18 cellular contexts compared by ENCODE assay signal in genomic region chr7:36430171-36430570, GRCh38. TPM values are rescaled to one million over a fixed set of nuclear protein-coding genes. Genes with fewer than 3 reads are reported as not detected.
DNase-seq lines count a peak whose midpoint lies in the region; ATAC-seq, FAIRE-seq and TF ChIP-seq lines count a peak whose summit lies in the region.
"Had no signal": no experiment of that assay in that cellular context is flagged by ENCODE, and none has a peak within 500 bp of the region (broad histone marks: within the 10 kb centered on the region; RNA-seq: fewer than 3 reads in every experiment).

No MANE protein-coding gene starts in this region.

- no peak for TF ChIP-seq EP300 in HepG2 (IDR thresholded peaks at IDR 0.05; ENCODE audit: low read depth in 2 of 2, low read length in 2 of 2)
- TF ChIP-seq EP300 in HepG2 (CRISPR knock-in tag; IDR thresholded peaks at IDR 0.05; ENCODE audit: borderline replicate concordance), result no peak

- no peak overlapping the region for H2AFZ ChIP-seq in HepG2 (ENCODE audit: low read length)

- no peaks in the 10 kb centered on the region for H3K27me3 Mint-ChIP-seq in HFFc6 (ENCODE audit: insufficient read depth)
- no peaks in the 10 kb centered on the region for H3K27me3 Mint-ChIP-seq in activated CD4-positive, alpha-beta T cell treated with anti-CD3 and anti-CD28 coated beads, Interleukin-2, amount 10 ng/mL, durations not matched to agents 7 days and 5 days
- H3K27me3 Mint-ChIP-seq in CD4-positive, alpha-beta T cell, result no peaks in the 10 kb centered on the region
- no peaks in the 10 kb centered on the region for H3K27me3 Mint-ChIP-seq in effector memory CD8-positive, alpha-beta T cell
- H3K27me3 Mint-ChIP-seq: CD4-positive, CD25-positive, alpha-beta regulatory T cell had no signal

- H3K4me3 ChIP-seq in fibroblast of the aortic adventitia (ENCODE audit: low read depth, low read length), result no peak overlapping the region
- no peak overlapping the region for H3K4me3 ChIP-seq in HepG2 (replicated peaks in 1 of 3; ENCODE audit: insufficient read depth in 1 of 3, low read depth in 2 of 3, low read length in 3 of 3)
- H3K4me3 ChIP-seq: MG63 had no signal

- TF ChIP-seq POLR2A in HepG2 (IDR thresholded peaks at IDR 0.05; ENCODE audit: insufficient read depth in 1 of 2, low read depth in 2 of 2, low read length in 2 of 2), result no peak

- POLR2A ChIA-PET in HepG2 (lab: Yijun Ruan, JAX), result no interaction called here
- POLR2A ChIA-PET in activated CD4-positive, alpha-beta T cell treated with anti-CD3 and anti-CD28 coated beads, Interleukin-2, amount 10 ng/mL, durations not matched to agents 7 days and 5 days (lab: Charles Lee), result no interaction called here
- POLR2A ChIA-PET in CD4-positive, alpha-beta T cell (lab: Charles Lee), result no interaction called here

- no peaks in the 10 kb centered on the region for H3K4me1 ChIP-seq in HepG2 (ENCODE audit: insufficient read depth, low read length)

- ATAC-seq in SK-N-SH treated with all-trans-retinoic acid at 6 μM for 48 hours (peak; percentile 39; the same call in 2 of the 3 replicates), HepG2 (no peak)
- ATAC-seq in CD4-positive, alpha-beta T cell (ENCODE audit: poor library complexity), result no peak
- ATAC-seq in effector memory CD8-positive, alpha-beta T cell (replicated peaks), result no peak
- ATAC-seq: Panc1 had no signal

- no peaks in the 10 kb centered on the region; the same call in 1 of the 2 replicates for H3K9me3 Mint-ChIP-seq in HFFc6
- peaks cover 10% of the 10 kb centered on the region for H3K9me3 Mint-ChIP-seq in activated CD4-positive, alpha-beta T cell treated with anti-CD3 and anti-CD28 coated beads, Interleukin-2, amount 10 ng/mL, durations not matched to agents 7 days and 5 days
- H3K9me3 Mint-ChIP-seq in CD4-positive, alpha-beta T cell, result peaks cover 2% of the 10 kb centered on the region
- H3K9me3 Mint-ChIP-seq in effector memory CD8-positive, alpha-beta T cell, result no peaks in the 10 kb centered on the region

- H3K27ac ChIP-seq in HepG2 (ENCODE audit: extremely low read length, insufficient read depth, low read length), result no peak overlapping the region
- H3K27ac ChIP-seq in CD4-positive, alpha-beta T cell (ENCODE audit: low read depth, low read length), result no peak overlapping the region

- no peaks in the 10 kb centered on the region for H3K79me2 ChIP-seq in HepG2 (ENCODE audit: insufficient read depth, low read length)

- H3K4me1 Mint-ChIP-seq in HFFc6 (ENCODE audit: low read depth), result peaks cover 23% of the 10 kb centered on the region
- peaks cover 4% of the 10 kb centered on the region for H3K4me1 Mint-ChIP-seq in activated CD4-positive, alpha-beta T cell treated with anti-CD3 and anti-CD28 coated beads, Interleukin-2, amount 10 ng/mL, durations not matched to agents 7 days and 5 days
- no peaks in the 10 kb centered on the region for H3K4me1 Mint-ChIP-seq in CD4-positive, alpha-beta T cell (ENCODE audit: low read depth)
- H3K4me1 Mint-ChIP-seq in effector memory CD8-positive, alpha-beta T cell (ENCODE audit: low read depth in 2 of 2), result peaks cover 2 to 5% of the 10 kb centered on the region in 2 donors

- no peak for TF ChIP-seq CTCF in HFFc6 (IDR thresholded peaks at IDR 0.05)
- TF ChIP-seq CTCF in fibroblast of the aortic adventitia (IDR thresholded peaks at IDR 0.05; ENCODE audit: insufficient read depth, low read length), result no peak
- no peak for TF ChIP-seq CTCF in HepG2 (CRISPR knock-in tag; IDR thresholded peaks at IDR 0.05)
- no peak for TF ChIP-seq CTCF in CD4-positive, alpha-beta T cell (IDR thresholded peaks at IDR 0.05)

- no peak overlapping the region for H3K4me3 Mint-ChIP-seq in HFFc6
- no peak overlapping the region for H3K4me3 Mint-ChIP-seq in activated CD4-positive, alpha-beta T cell treated with anti-CD3 and anti-CD28 coated beads, Interleukin-2, amount 10 ng/mL, durations not matched to agents 7 days and 5 days
- H3K4me3 Mint-ChIP-seq in CD4-positive, alpha-beta T cell, result no peak overlapping the region
- H3K4me3 Mint-ChIP-seq in effector memory CD8-positive, alpha-beta T cell, result no peak overlapping the region
- H3K4me3 Mint-ChIP-seq: CD4-positive, CD25-positive, alpha-beta regulatory T cell had no signal

- H3K36me3 Mint-ChIP-seq in HFFc6 (ENCODE audit: low read depth), result peaks cover 36% of the 10 kb centered on the region
- H3K36me3 Mint-ChIP-seq in activated CD4-positive, alpha-beta T cell treated with anti-CD3 and anti-CD28 coated beads, Interleukin-2, amount 10 ng/mL, durations not matched to agents 7 days and 5 days (ENCODE audit: low read depth), result peaks cover 73% of the 10 kb centered on the region
- H3K36me3 Mint-ChIP-seq in CD4-positive, alpha-beta T cell (ENCODE audit: low read depth), result no peaks in the 10 kb centered on the region
- no peaks in the 10 kb centered on the region for H3K36me3 Mint-ChIP-seq in effector memory CD8-positive, alpha-beta T cell (ENCODE audit: insufficient read depth)

- FAIRE-seq in HepG2 (lab: Jason Lieb, UNC), result no peak
- FAIRE-seq: A204.1 had no signal

- no peaks in the 10 kb centered on the region for H4K20me1 ChIP-seq in HepG2 (ENCODE audit: insufficient read depth, low read length)

- CTCF ChIA-PET in HepG2 (lab: Yijun Ruan, JAX; ENCODE audit: low intra/inter-chr PET ratio, low total read pairs), result no interaction called here
- CTCF ChIA-PET in activated CD4-positive, alpha-beta T cell treated with anti-CD3 and anti-CD28 coated beads, Interleukin-2, amount 10 ng/mL, durations not matched to agents 7 days and 5 days (lab: Charles Lee), result no interaction called here
- CTCF ChIA-PET in CD4-positive, alpha-beta T cell (lab: Charles Lee), result no interaction called here

- intact Hi-C loops in HepG2 (cut with micrococcal nuclease; ENCODE audit: unreplicated experiment), result no loop called here
- intact Hi-C loops in CD4-positive, alpha-beta T cell (cut with DNase I, micrococcal nuclease), result no loop called here

- H3K27me3 ChIP-seq in HepG2 (ENCODE audit: control insufficient read depth in 1 of 2, insufficient read depth in 2 of 2, low read length in 2 of 2), result no peaks in the 10 kb centered on the region
- H3K27me3 ChIP-seq in CD4-positive, alpha-beta T cell (ENCODE audit: control insufficient read depth, insufficient read depth, low read length), result no peaks in the 10 kb centered on the region
- H3K27me3 ChIP-seq: MG63 had no signal

- no peaks in the 10 kb centered on the region for H3K9me3 ChIP-seq in HepG2 (ENCODE audit: low read length)
- peaks cover 3% of the 10 kb centered on the region for H3K9me3 ChIP-seq in CD4-positive, alpha-beta T cell (ENCODE audit: control insufficient read depth, low read length)
- H3K9me3 ChIP-seq: MG63 had no signal

- peaks cover 6 to 65% of the 10 kb centered on the region in 2 experiments for H3K36me3 ChIP-seq in HepG2 (replicated peaks in 1 of 2; ENCODE audit: control insufficient read depth in 1 of 2, insufficient read depth in 2 of 2, low read length in 2 of 2)

- TF ChIP-seq RAD21 in HepG2 (CRISPR knock-in tag; IDR thresholded peaks at IDR 0.05), result no peak

- no TSS peak for BruUV-seq in HepG2 (replicated peaks; lab: Mats Ljungman, UMichigan)

- in situ Hi-C loops in HepG2 (cut with HindIII; ENCODE audit: extremely low pct_ligation_motif_present, low pct_unique_long_range_greater_than_20kb), result no loop called here

- H3K4me2 ChIP-seq in HepG2 (ENCODE audit: low read depth, low read length), result no peak overlapping the region

- H3K27ac Mint-ChIP-seq in HFFc6, result peak overlapping the region; percentile 29; the same call in 1 of the 2 replicates
- no peak overlapping the region for H3K27ac Mint-ChIP-seq in activated CD4-positive, alpha-beta T cell treated with anti-CD3 and anti-CD28 coated beads, Interleukin-2, amount 10 ng/mL, durations not matched to agents 7 days and 5 days
- H3K27ac Mint-ChIP-seq in CD4-positive, alpha-beta T cell, result no peak overlapping the region
- no peak overlapping the region for H3K27ac Mint-ChIP-seq in effector memory CD8-positive, alpha-beta T cell
- H3K27ac Mint-ChIP-seq: CD4-positive, CD25-positive, alpha-beta regulatory T cell had no signal

- WGBS in HepG2 (ENCODE audit: low lambda C conversion rate), result 97% methylated on average over 2 of the region's 2 CpGs

- no peak overlapping the region for H3K9ac ChIP-seq in HepG2 (ENCODE audit: insufficient read depth, low read depth, low read length)

- DNase-seq in A172 (ENCODE audit: low spot score) (peak; percentile 88), HFFc6 (no peak), fibroblast of the aortic adventitia (ENCODE audit: low read depth) (peak; percentile 29), HepG2 (ENCODE audit: low spot score) (no peak)
- DNase-seq in activated CD4-positive, alpha-beta T cell treated with anti-CD3 and anti-CD28 coated beads, Interleukin-2, amount 10 ng/mL, durations not matched to agents 7 days and 5 days, result no peak
- DNase-seq in CD4-positive, alpha-beta T cell, result no peak
- no peak for DNase-seq in effector memory CD8-positive, alpha-beta T cell
- DNase-seq: CD4-positive, CD25-positive, alpha-beta regulatory T cell; KG1; MG63; NCI-H1092 treated with DMSO at 0.1 percent for 48 hours; NCI-H1694; NCI-H510A treated with DMSO at 0.1 percent for 48 hours; NCI-H82; Right ventricle myocardium superior had no signal

RNA-seq across cellular contexts. Expression of gene ANLN, which starts 40.5 kb away (rescaled TPM):
- total RNA-seq in A172 (2014; rRNA removed; shearing (Covaris generic)), result 250 and 259 TPM in 2 replicates
- 100 to 1,000 TPM; 109 to 291 (median 233) TPM for total RNA-seq in HFFc6 (2021; fragmentation: NEBNext Ultra II Directional; extraction: Animal tissue kit (Norgen Biotek cat#: 25700))
- total RNA-seq in fibroblast of the aortic adventitia (ENCODE audit: low replicate concordance) (9.1 and 171 TPM in 2 replicates), HepG2 (2016; rRNA removed; fragmentation: Illumina TruSeq; extraction: Trizol) (38.8 and 72.0 TPM in 2 replicates)
- 5.1 and 7.8 TPM in 2 replicates for total RNA-seq in HepG2 (2016; cell fraction: cytosol; rRNA removed; fragmentation: Illumina TruSeq; extraction: Trizol; ENCODE audit: low read depth)
- 37.7 and 68.7 TPM in 2 replicates for total RNA-seq in HepG2 (2016; cell fraction: insoluble cytoplasmic fraction; rRNA removed; fragmentation: Illumina TruSeq; extraction: Trizol)
- total RNA-seq in HepG2 (2016; cell fraction: membrane; rRNA removed; fragmentation: Illumina TruSeq; extraction: Trizol), result 16.4 and 19.9 TPM in 2 replicates
- total RNA-seq in HepG2 (2016; cell fraction: nucleus; rRNA removed; fragmentation: Illumina TruSeq; extraction: Trizol), result 96.5 and 107 TPM in 2 replicates
- polyA plus RNA-seq in HepG2 (2011; rRNA removed), result 13.3 and 20.0 TPM in 2 replicates
- polyA plus RNA-seq in HepG2 (2011; cell fraction: cytosol; rRNA removed), result 6.3 and 6.5 TPM in 2 replicates
- 32.3 and 39.3 TPM in 2 replicates for polyA plus RNA-seq in HepG2 (2011; cell fraction: nucleus; rRNA removed)
- polyA plus RNA-seq in HepG2 (2012), result 10.2 and 22.0 TPM in 2 replicates
- polyA plus RNA-seq in HepG2 (2016; cell fraction: cytosol; fragmentation: Illumina TruSeq; extraction: Trizol; ENCODE audit: low read depth), result 1.8 and 2.1 TPM in 2 replicates
- 23.5 and 27.8 TPM in 2 replicates for polyA plus RNA-seq in HepG2 (2016; cell fraction: insoluble cytoplasmic fraction; fragmentation: Illumina TruSeq; extraction: Trizol; ENCODE audit: low read depth)
- 4.8 and 5.6 TPM in 2 replicates for polyA plus RNA-seq in HepG2 (2016; cell fraction: membrane; fragmentation: Illumina TruSeq; extraction: Trizol; ENCODE audit: low read depth)
- polyA plus RNA-seq in HepG2 (2016; cell fraction: nucleus; fragmentation: Illumina TruSeq; extraction: Trizol; ENCODE audit: insufficient read depth, low read depth), result 88.6 and 93.2 TPM in 2 replicates
- polyA minus RNA-seq in HepG2 (2011; rRNA and poly(A)+ RNA removed; ENCODE audit: low replicate concordance), result 64.2 and 214 TPM in 2 replicates
- polyA minus RNA-seq in HepG2 (2011; cell fraction: cytosol; rRNA and poly(A)+ RNA removed), result 29.0 and 48.1 TPM in 2 replicates
- polyA minus RNA-seq in HepG2 (2011; cell fraction: nucleus; rRNA and poly(A)+ RNA removed), result 105 and 132 TPM in 2 replicates
- 100 to 1,000 TPM in 1 of 2 experiments, 10 to 100 TPM in 1; 87.9 to 100 TPM for total RNA-seq in activated CD4-positive, alpha-beta T cell treated with anti-CD3 and anti-CD28 coated beads, Interleukin-2, amount 10 ng/mL, durations not matched to agents 7 days and 5 days
- total RNA-seq in CD4-positive, alpha-beta T cell, result 1 to 10 TPM in 1 of 2 experiments, under 1 TPM in 1; 0.33 to 1.1 TPM

Comparison
In these comparisons a context has a peak if more than half of its experiments do, and no peak if none do; other contexts are left out.
1. DNase-seq: peak in A172 (single experiment) and fibroblast of the aortic adventitia (single experiment); none in HFFc6 (single experiment), HepG2 (single experiment), activated CD4-positive, alpha-beta T cell treated with anti-CD3 and anti-CD28 coated beads, Interleukin-2, amount 10 ng/mL, durations not matched to agents 7 days and 5 days (single experiment), CD4-positive, alpha-beta T cell (0 of 10) and effector memory CD8-positive, alpha-beta T cell (0 of 3).